Comparison of ENCODE assay signal across 10 cellular contexts in the genomic region with DNA sequence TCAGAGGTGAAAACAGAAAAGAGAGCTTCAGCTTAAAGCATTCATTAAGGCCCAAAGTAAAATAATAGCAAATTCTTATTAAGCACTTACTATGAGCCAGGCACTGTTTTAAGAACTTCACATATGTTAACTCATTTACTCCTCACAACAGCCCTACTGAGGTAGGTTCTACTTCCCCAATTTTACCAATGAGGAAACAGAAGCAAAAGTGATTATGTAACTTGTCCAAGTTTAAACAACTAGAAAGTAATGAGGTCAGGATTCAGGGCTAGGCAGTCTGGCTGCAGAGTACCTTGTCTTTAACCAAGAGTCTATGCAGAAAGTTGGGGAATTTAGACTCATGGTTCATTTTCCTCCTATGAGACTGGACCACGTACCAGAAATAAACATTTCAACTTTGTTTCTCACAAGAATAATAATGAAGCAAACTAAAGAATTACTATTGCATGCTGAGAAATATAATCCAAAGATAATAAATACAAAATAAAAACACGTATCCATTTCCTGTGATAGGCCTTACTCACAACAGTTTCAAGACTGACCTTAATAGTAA. TPM values are rescaled to one million over a fixed set of nuclear protein-coding genes. Genes with fewer than 3 reads are reported as not detected.
DNase-seq lines count a peak whose midpoint lies in the region; ATAC-seq and TF ChIP-seq lines count a peak whose summit lies in the region.
"Had no signal": no experiment of that assay in that cellular context is flagged by ENCODE, and none has a peak within 500 bp of the region (broad histone marks: within the 10 kb centered on the region; RNA-seq: fewer than 3 reads in every experiment).

No MANE protein-coding gene starts in this region.

- H3K27me3 Mint-ChIP-seq in activated naive CD8-positive, alpha-beta T cell treated with anti-CD3 and anti-CD28 coated beads for 36 hours: peaks cover 4% of the 10 kb centered on the region

- H3K36me3 Mint-ChIP-seq in activated naive CD8-positive, alpha-beta T cell treated with anti-CD3 and anti-CD28 coated beads for 36 hours: no peaks in the 10 kb centered on the region

- H3K9me3 Mint-ChIP-seq in activated naive CD8-positive, alpha-beta T cell treated with anti-CD3 and anti-CD28 coated beads for 36 hours: no peaks in the 10 kb centered on the region
- H3K9me3 Mint-ChIP-seq: activated B cell treated with CpG ODN at 0.5 μM for 24 hours had no signal

- WGBS in spleen, 5 donors: 69 to 88% (median 78%) methylated on average over 2 of the region's 2 CpGs

- no peak overlapping the region for H3K4me3 Mint-ChIP-seq in activated naive CD8-positive, alpha-beta T cell treated with anti-CD3 and anti-CD28 coated beads for 36 hours
- H3K4me3 Mint-ChIP-seq: activated B cell treated with CpG ODN at 0.5 μM for 24 hours had no signal

- H3K27me3 ChIP-seq in stomach smooth muscle (ENCODE audit: control insufficient read depth in 1 of 2, insufficient read depth in 2 of 2, low read length in 2 of 2) (no peaks in the 10 kb centered on the region), spleen (replicated peaks in 1 of 7) (peaks cover 0 to 21% (median 7%) of the 10 kb centered on the region in 7 donors)

- H3K9me3 ChIP-seq in stomach smooth muscle (ENCODE audit: control insufficient read depth in 2 of 2, low read length in 2 of 2): no peaks in the 10 kb centered on the region
- H3K9me3 ChIP-seq in spleen: no peaks in the 10 kb centered on the region

- H3K36me3 ChIP-seq in stomach smooth muscle (ENCODE audit: control insufficient read depth in 2 of 2, insufficient read depth in 2 of 2, low read length in 2 of 2): no peaks in the 10 kb centered on the region
- H3K36me3 ChIP-seq in spleen: no peaks in the 10 kb centered on the region

- peak; percentile 86 for ATAC-seq in GM19035 (IDR thresholded peaks at IDR 0.05; ENCODE audit: unreplicated experiment)
- ATAC-seq in HG02870 (IDR thresholded peaks at IDR 0.05; ENCODE audit: unreplicated experiment): peak; percentile 53
- ATAC-seq: right cardiac atrium had no signal

- H3K4me1 ChIP-seq in stomach smooth muscle (ENCODE audit: control insufficient read depth, insufficient read depth, low read length) (peaks cover 23% of the 10 kb centered on the region), spleen (peaks cover 0 to 14% (median 0%) of the 10 kb centered on the region in 6 donors)

- H3K9ac ChIP-seq in stomach smooth muscle (ENCODE audit: low read length in 2 of 2): no peak overlapping the region

- H3K27ac ChIP-seq in stomach smooth muscle (ENCODE audit: low read length) (peak overlapping the region; percentile 42), spleen (no peak overlapping the region)

- intact Hi-C loops in spleen (cut with DNase I; ENCODE audit: low total_unique reads): no loop called here

- DNase-seq in NOMO-1 treated with dmso at 0.1 percent for 144 hours (lab: John Stamatoyannopoulos, UW; ENCODE audit: unreplicated experiment) (peak; percentile 86), NCI-H1694 treated with DMSO at 0.1 percent for 48 hours (lab: John Stamatoyannopoulos, UW) (no peak), spleen (no peak)
- no peak for DNase-seq in activated naive CD8-positive, alpha-beta T cell treated with anti-CD3 and anti-CD28 coated beads for 36 hours
- DNase-seq in activated naive CD4-positive, alpha-beta T cell treated with Interleukin-2 at 50 U/mL for 16 hours: no peak
- DNase-seq: activated B cell treated with CpG ODN at 0.5 μM for 24 hours, right cardiac atrium had no signal

- TF ChIP-seq CTCF in spleen (IDR thresholded peaks at IDR 0.05 in 8 of 11, conservative IDR thresholded peaks at IDR 0.05 in 3 of 11): no peak

- H3K4me3 ChIP-seq in stomach smooth muscle (ENCODE audit: low read length in 2 of 2): no peak overlapping the region
- H3K4me3 ChIP-seq in spleen: no peak overlapping the region

- H3K4me1 Mint-ChIP-seq in activated naive CD8-positive, alpha-beta T cell treated with anti-CD3 and anti-CD28 coated beads for 36 hours: no peaks in the 10 kb centered on the region
- H3K4me1 Mint-ChIP-seq: activated B cell treated with CpG ODN at 0.5 μM for 24 hours had no signal

- TF ChIP-seq POLR2A in spleen (IDR thresholded peaks at IDR 0.05): no peak

- H3K27ac Mint-ChIP-seq in activated naive CD8-positive, alpha-beta T cell treated with anti-CD3 and anti-CD28 coated beads for 36 hours: no peak overlapping the region
- H3K27ac Mint-ChIP-seq: activated B cell treated with CpG ODN at 0.5 μM for 24 hours had no signal

RNA-seq across cellular contexts. Expression of gene COL21A1, which starts 3.8 kb away (rescaled TPM):
- not detected for total RNA-seq in activated naive CD8-positive, alpha-beta T cell treated with anti-CD3 and anti-CD28 coated beads for 36 hours
- total RNA-seq in spleen: 1 to 10 TPM in 2 of 7 donors, under 1 TPM in 5; 0.13 to 2.9 (median 0.60) TPM
- polyA plus RNA-seq in spleen: under 1 TPM; 0.39 to 0.93 (median 0.93) TPM
- total RNA-seq: activated B cell treated with CpG ODN at 0.5 μM for 24 hours had no signal
